In the genomic region with DNA sequence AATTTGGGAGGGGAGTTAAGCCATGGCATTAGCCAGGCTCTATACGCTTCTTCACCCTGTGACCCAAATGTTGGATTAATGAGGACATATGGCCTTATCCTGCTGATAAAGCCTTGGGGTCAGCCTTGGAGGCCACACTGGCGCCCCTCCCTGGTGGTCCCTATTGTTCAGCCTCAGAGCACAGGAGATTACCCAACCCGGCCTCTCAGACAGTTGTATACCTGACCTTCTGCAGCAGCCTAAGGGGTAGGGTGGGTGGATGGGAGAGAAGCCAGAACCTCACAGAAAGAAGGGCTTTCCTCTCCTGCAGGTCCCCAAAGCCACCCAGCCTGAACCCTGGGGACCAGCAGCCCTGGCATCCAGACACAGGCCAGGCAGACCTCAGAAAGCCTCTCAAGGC, we compare ENCODE assay signal across 17 cellular contexts.
A peak's percentile ranks its signal among the peaks of the same experiment; 100 is the strongest.
DNase-seq lines count a peak whose midpoint lies in the region; ATAC-seq, FAIRE-seq and TF ChIP-seq lines count a peak whose summit lies in the region.
"Had no signal": no experiment of that assay in that cellular context is flagged by ENCODE, and none has a peak within 500 bp of the region (broad histone marks: within the 10 kb centered on the region; RNA-seq: fewer than 3 reads in every experiment).

No MANE protein-coding gene starts in this region.

- no peak overlapping the region for H4K5ac ChIP-seq in H1 (ENCODE audit: insufficient read length, low read depth, low read length)

- H3K18ac ChIP-seq in H1 (ENCODE audit: extremely low read depth, low read length) (no peak overlapping the region), neuronal stem cell (ENCODE audit: low read length) (no peak overlapping the region)

- POLR2A ChIA-PET in HepG2 (lab: Yijun Ruan, JAX) = no interaction called here
- POLR2A ChIA-PET in H1 (lab: Charles Lee; ENCODE audit: partially characterized antibody) = no interaction called here

- no peak overlapping the region for H2BK20ac ChIP-seq in H1 (ENCODE audit: low read length)

- H3K4me1 Mint-ChIP-seq in type B pancreatic cell (ENCODE audit: unreplicated experiment) = peaks cover 11% of the 10 kb centered on the region
- H3K4me1 Mint-ChIP-seq: B cell had no signal

- no peak overlapping the region for H3K9ac ChIP-seq in HepG2 (ENCODE audit: insufficient read depth, low read depth, low read length)
- H3K9ac ChIP-seq in H1 (replicated peaks in 1 of 4; ENCODE audit: extremely low read depth in 1 of 4, low read depth in 3 of 4, low read length in 3 of 4) = no peak overlapping the region
- H3K9ac ChIP-seq in neuronal stem cell (ENCODE audit: low read depth, low read length, poor library complexity) = no peak overlapping the region
- H3K9ac ChIP-seq: BLaER1 treated with 17β-estradiol and CSF1 and Interleukin-3, amounts not matched to agents 10 nM and 100 nM had no signal

- no peak for FAIRE-seq in HepG2 (lab: Jason Lieb, UNC)
- FAIRE-seq in H1 (lab: Jason Lieb, UNC) = no peak
- FAIRE-seq in pancreas (lab: Jason Lieb, UNC) = no peak
- FAIRE-seq: GM12878 had no signal

- CTCF ChIA-PET in HepG2 (lab: Yijun Ruan, JAX; ENCODE audit: low intra/inter-chr PET ratio, low total read pairs) = no interaction called here
- CTCF ChIA-PET in H1 (lab: Charles Lee; ENCODE audit: partially characterized antibody) = interaction anchor here (0.8 to 11.5 kb wide), 6 partner anchors 18 to 179 kb away, joined by 3 to 95 read pairs (median 4); no protein-coding TSS in a partner anchor

- H3K27ac ChIP-seq in HepG2 (ENCODE audit: extremely low read length, insufficient read depth, low read length) = no peak overlapping the region
- no peak overlapping the region for H3K27ac ChIP-seq in right lobe of liver
- H3K27ac ChIP-seq in H1 (ENCODE audit: low read depth, low read length) = no peak overlapping the region
- H3K27ac ChIP-seq in neuronal stem cell (replicated peaks; ENCODE audit: low read length) = no peak overlapping the region
- no peak overlapping the region for H3K27ac ChIP-seq in pancreas
- H3K27ac ChIP-seq: BLaER1 treated with 17β-estradiol and CSF1 and Interleukin-3, amounts not matched to agents 10 nM and 100 nM had no signal

- H3K23ac ChIP-seq in H1 (ENCODE audit: insufficient read length) (no peak overlapping the region), neuronal stem cell (ENCODE audit: low read depth, low read length, poor library complexity) (no peak overlapping the region)

- in situ Hi-C loops in HepG2 (cut with HindIII; ENCODE audit: extremely low pct_ligation_motif_present, low pct_unique_long_range_greater_than_20kb) = loop anchor here (10.0 kb wide), 1 partner anchor 165 kb away; no protein-coding TSS in a partner anchor

- H3K4me1 ChIP-seq in HepG2 (ENCODE audit: insufficient read depth, low read length) (peaks cover 66% of the 10 kb centered on the region), right lobe of liver (no peaks in the 10 kb centered on the region), H1 (replicated peaks in 1 of 4; ENCODE audit: control insufficient read depth in 3 of 4, insufficient read depth in 4 of 4, low read length in 3 of 4) (peaks cover 0 to 2% (median 0%) of the 10 kb centered on the region in 4 experiments; a peak in 1 of 7 replicates), neuronal stem cell (ENCODE audit: control insufficient read depth in 2 of 2, insufficient read depth in 1 of 2, low read depth in 1 of 2, low read length in 2 of 2) (peaks cover 0 to 14% of the 10 kb centered on the region in 2 donors), pancreas (no peaks in the 10 kb centered on the region)
- H3K4me1 ChIP-seq: BLaER1 treated with 17β-estradiol and CSF1 and Interleukin-3, amounts not matched to agents 10 nM and 100 nM had no signal

- no peaks in the 10 kb centered on the region for H4K20me1 ChIP-seq in HepG2 (ENCODE audit: insufficient read depth, low read length)
- H4K20me1 ChIP-seq in H1 (replicated peaks in 1 of 2; ENCODE audit: control insufficient read depth in 1 of 2, insufficient read depth in 2 of 2, low read length in 2 of 2) = no peaks in the 10 kb centered on the region
- H4K20me1 ChIP-seq: BLaER1 treated with 17β-estradiol and CSF1 and Interleukin-3, amounts not matched to agents 10 nM and 100 nM had no signal

- H3K79me1 ChIP-seq in H1 (ENCODE audit: low read depth, low read length) (no peaks in the 10 kb centered on the region), neuronal stem cell (ENCODE audit: low read depth, low read length) (no peaks in the 10 kb centered on the region)

- 36% methylated on average over 3 of the region's 3 CpGs for WGBS in HepG2 (ENCODE audit: low lambda C conversion rate)
- WGBS in right lobe of liver (ENCODE audit: insufficient coverage, low coverage, low lambda C conversion rate, missing lambda C conversion rate) = 56% methylated on average over 3 of the region's 3 CpGs
- WGBS in H1 (ENCODE audit: extremely low coverage in 1 of 2, insufficient coverage in 1 of 2, insufficient read length in 1 of 2, insufficient replicate concordance in 2 of 2, low coverage in 1 of 2, low lambda C conversion rate in 2 of 2, missing lambda C conversion rate in 1 of 2), 2 experiments = 84% methylated on average over 3 of the region's 3 CpGs; no CpG with 5 or more reads in 1 of the 2 experiments
- WGBS in neuronal stem cell (ENCODE audit: extremely low coverage in 2 of 2, insufficient read length in 2 of 2, insufficient replicate concordance in 1 of 2), 2 donors = no CpG with 5 or more reads among the region's 3 CpGs
- 73 to 91% methylated on average over 3 of the region's 3 CpGs for WGBS in pancreas, 2 donors

- H2BK12ac ChIP-seq in H1 (ENCODE audit: low read depth, low read length) (no peak overlapping the region), neuronal stem cell (ENCODE audit: low read length) (no peak overlapping the region)

- peak overlapping the region; percentile 12 for H3K27ac Mint-ChIP-seq in type B pancreatic cell
- H3K27ac Mint-ChIP-seq: B cell; CD8-positive, alpha-beta T cell had no signal

- TF ChIP-seq POLR2A in HepG2 (IDR thresholded peaks at IDR 0.05; ENCODE audit: insufficient read depth in 1 of 2, low read depth in 2 of 2, low read length in 2 of 2) (no peak), right lobe of liver (IDR thresholded peaks at IDR 0.05) (no peak), H1 (IDR thresholded peaks at IDR 0.05; ENCODE audit: control extremely low read depth in 1 of 2, low read depth in 2 of 2, low read length in 2 of 2) (no peak)

- H3K79me2 ChIP-seq in HepG2 (ENCODE audit: insufficient read depth, low read length) = no peaks in the 10 kb centered on the region
- no peaks in the 10 kb centered on the region for H3K79me2 ChIP-seq in H1 (ENCODE audit: control insufficient read depth in 1 of 2, insufficient read depth in 2 of 2, low read length in 2 of 2)

- H3K27me3 ChIP-seq in HepG2 (ENCODE audit: control insufficient read depth in 1 of 2, insufficient read depth in 2 of 2, low read length in 2 of 2) = no peaks in the 10 kb centered on the region
- no peaks in the 10 kb centered on the region for H3K27me3 ChIP-seq in right lobe of liver
- H3K27me3 ChIP-seq in H1 (replicated peaks in 1 of 4; ENCODE audit: control insufficient read depth in 3 of 4, extremely low read depth in 1 of 4, insufficient read depth in 3 of 4, low read length in 3 of 4) = no peaks in the 10 kb centered on the region
- H3K27me3 ChIP-seq in neuronal stem cell (ENCODE audit: control insufficient read depth in 3 of 3, insufficient read depth in 3 of 3, low read depth in 1 of 3, low read length in 3 of 3) = no peaks in the 10 kb centered on the region
- no peaks in the 10 kb centered on the region for H3K27me3 ChIP-seq in pancreas
- H3K27me3 ChIP-seq: BLaER1 treated with 17β-estradiol and CSF1 and Interleukin-3, amounts not matched to agents 10 nM and 100 nM had no signal

- H3K56ac ChIP-seq in H1 (replicated peaks; ENCODE audit: insufficient read length, low read depth, low read length) = no peak overlapping the region

- H3K9me3 ChIP-seq in HepG2 (ENCODE audit: low read length) (no peaks in the 10 kb centered on the region), right lobe of liver (no peaks in the 10 kb centered on the region), H1 (ENCODE audit: insufficient read depth in 2 of 2, low read depth in 1 of 2, low read length in 1 of 2) (no peaks in the 10 kb centered on the region), neuronal stem cell (replicated peaks in 1 of 2; ENCODE audit: control insufficient read depth in 2 of 2, insufficient read depth in 1 of 2, low read depth in 1 of 2, low read length in 2 of 2) (no peaks in the 10 kb centered on the region), pancreas (no peaks in the 10 kb centered on the region)
- H3K9me3 ChIP-seq: BLaER1 treated with 17β-estradiol and CSF1 and Interleukin-3, amounts not matched to agents 10 nM and 100 nM had no signal

- H4K8ac ChIP-seq in H1 (ENCODE audit: extremely low read depth, insufficient read depth, low read length) = no peak overlapping the region
- no peak overlapping the region for H4K8ac ChIP-seq in neuronal stem cell (ENCODE audit: low read depth, low read length)

- peaks cover 2% of the 10 kb centered on the region; the same call in 1 of the 2 replicates for H3K23me2 ChIP-seq in H1 (ENCODE audit: low read depth, low read length)

- H4K91ac ChIP-seq in H1 (replicated peaks; ENCODE audit: insufficient read length, low read length) = no peak overlapping the region
- H4K91ac ChIP-seq in neuronal stem cell (ENCODE audit: low read depth, low read length, poor library complexity) = no peak overlapping the region

- no peak overlapping the region for H2BK15ac ChIP-seq in H1 (ENCODE audit: low read length)
- no peak overlapping the region for H2BK15ac ChIP-seq in neuronal stem cell (ENCODE audit: low read length)

- no TSS peak for BruUV-seq in HepG2 (replicated peaks; lab: Mats Ljungman, UMichigan)

- no peak for TF ChIP-seq RAD21 in HepG2 (CRISPR knock-in tag; IDR thresholded peaks at IDR 0.05)
- peak in 1 of 2 experiments; percentile 19; a peak in 1 of 4 replicates for TF ChIP-seq RAD21 in H1 (IDR thresholded peaks at IDR 0.05 in 1 of 2, conservative IDR thresholded peaks at IDR 0.05 in 1 of 2; ENCODE audit: low read depth in 2 of 2, low read length in 2 of 2)

- H3K4me3 ChIP-seq in HepG2 (replicated peaks in 1 of 3; ENCODE audit: insufficient read depth in 1 of 3, low read depth in 2 of 3, low read length in 3 of 3) (no peak overlapping the region; a peak in 1 of 6 replicates), right lobe of liver (no peak overlapping the region), H1 (ENCODE audit: extremely low read depth in 1 of 4, insufficient read depth in 2 of 4, low read depth in 3 of 4, low read length in 4 of 4) (no peak overlapping the region), neuronal stem cell (ENCODE audit: low read length in 2 of 2) (no peak overlapping the region), pancreas (no peak overlapping the region)
- H3K4me3 ChIP-seq: BLaER1 treated with 17β-estradiol and CSF1 and Interleukin-3, amounts not matched to agents 10 nM and 100 nM; GM12878 had no signal

- no peak for DNase-seq in HepG2 (ENCODE audit: low spot score)
- no peak for DNase-seq in right lobe of liver
- no peak for DNase-seq in H1 (ENCODE audit: low read depth in 1 of 2, low spot score in 2 of 2)
- peak; percentile 17 for DNase-seq in neuronal stem cell (ENCODE audit: low spot score)
- DNase-seq in type B pancreatic cell (ENCODE audit: extremely low spot score, unreplicated experiment) = no peak
- DNase-seq in pancreas = no peak
- DNase-seq: 8988T; Calu3; CD8-positive, alpha-beta T cell; DND-41; EL; HCEC 1CT had no signal

- H3K14ac ChIP-seq in H1 (ENCODE audit: insufficient read length) = no peak overlapping the region
- H3K14ac ChIP-seq in neuronal stem cell (ENCODE audit: low read length) = no peak overlapping the region

- H2BK5ac ChIP-seq in H1 (ENCODE audit: low read depth, low read length) = no peak overlapping the region
- H2BK5ac ChIP-seq in neuronal stem cell (ENCODE audit: low read length) = no peak overlapping the region

- no peaks in the 10 kb centered on the region for H3K9me3 Mint-ChIP-seq in type B pancreatic cell
- H3K9me3 Mint-ChIP-seq: CD8-positive, alpha-beta T cell had no signal

- no peak overlapping the region for H3K4me3 Mint-ChIP-seq in type B pancreatic cell
- H3K4me3 Mint-ChIP-seq: B cell; CD8-positive, alpha-beta T cell had no signal

- H3K4ac ChIP-seq in H1 (replicated peaks; ENCODE audit: insufficient read length, low read depth, low read length) = no peak overlapping the region
- H3K4ac ChIP-seq in neuronal stem cell (ENCODE audit: low read length) = no peak overlapping the region

- no peak; the same call in 1 of the 2 replicates for TF ChIP-seq CTCF in HepG2 (CRISPR knock-in tag; IDR thresholded peaks at IDR 0.05)
- no peak for TF ChIP-seq CTCF in right lobe of liver (IDR thresholded peaks at IDR 0.05)
- peak in 2 of 3 experiments; percentile 17 to 28; a peak in 3 of 4 replicates for TF ChIP-seq CTCF in H1 (IDR thresholded peaks at IDR 0.05; ENCODE audit: control extremely low read depth in 1 of 3, insufficient read depth in 1 of 3, low read depth in 1 of 3, low read length in 3 of 3)
- TF ChIP-seq CTCF in type B pancreatic cell (conservative IDR thresholded peaks at IDR 0.05) = no peak
- TF ChIP-seq CTCF in pancreas (IDR thresholded peaks at IDR 0.05) = no peak

- H2AK5ac ChIP-seq in H1 (ENCODE audit: low read depth, low read length) = no peak overlapping the region
- no peak overlapping the region for H2AK5ac ChIP-seq in neuronal stem cell (ENCODE audit: low read depth, low read length)

- peak overlapping the region; percentile 37 for H3K4me2 ChIP-seq in HepG2 (ENCODE audit: low read depth, low read length)
- no peak overlapping the region for H3K4me2 ChIP-seq in H1 (ENCODE audit: insufficient read depth in 1 of 2, low read depth in 2 of 2, low read length in 2 of 2)
- no peak overlapping the region for H3K4me2 ChIP-seq in neuronal stem cell (ENCODE audit: insufficient read depth, low read length, poor library complexity, severe bottlenecking)
- H3K4me2 ChIP-seq: BLaER1 treated with 17β-estradiol and CSF1 and Interleukin-3, amounts not matched to agents 10 nM and 100 nM had no signal

- intact Hi-C loops in HepG2 (cut with micrococcal nuclease; ENCODE audit: unreplicated experiment) = no loop called here
- intact Hi-C loops in right lobe of liver (cut with DNase I) = no loop called here
- intact Hi-C loops in pancreas (cut with DNase I) = no loop called here

- no peak overlapping the region for H2AFZ ChIP-seq in HepG2 (ENCODE audit: low read length)
- no peak overlapping the region; the same call in 1 of the 2 replicates for H2AFZ ChIP-seq in H1 (ENCODE audit: low read length)
- H2AFZ ChIP-seq in neuronal stem cell (ENCODE audit: low read length) = no peak overlapping the region

- peaks cover 11% of the 10 kb centered on the region for H3K27me3 Mint-ChIP-seq in type B pancreatic cell

- H3K36me3 ChIP-seq in HepG2 (replicated peaks in 1 of 2; ENCODE audit: control insufficient read depth in 1 of 2, insufficient read depth in 2 of 2, low read length in 2 of 2) (no peaks in the 10 kb centered on the region), right lobe of liver (no peaks in the 10 kb centered on the region), H1 (ENCODE audit: control insufficient read depth in 2 of 4, insufficient read depth in 4 of 4, low read length in 3 of 4) (no peaks in the 10 kb centered on the region), neuronal stem cell (replicated peaks in 1 of 2; ENCODE audit: control insufficient read depth in 2 of 2, insufficient read depth in 2 of 2, low read length in 2 of 2) (no peaks in the 10 kb centered on the region), pancreas (no peaks in the 10 kb centered on the region)
- H3K36me3 ChIP-seq: BLaER1 treated with 17β-estradiol and CSF1 and Interleukin-3, amounts not matched to agents 10 nM and 100 nM had no signal

- TF ChIP-seq EP300 in HepG2 (IDR thresholded peaks at IDR 0.05; ENCODE audit: low read depth in 2 of 2, low read length in 2 of 2) (no peak), HepG2 (CRISPR knock-in tag; IDR thresholded peaks at IDR 0.05; ENCODE audit: borderline replicate concordance) (no peak), H1 (IDR thresholded peaks at IDR 0.05; ENCODE audit: borderline replicate concordance in 1 of 2, low read depth in 2 of 2, low read length in 2 of 2) (no peak)

- H2BK120ac ChIP-seq in H1 (replicated peaks; ENCODE audit: low read depth, low read length) (no peak overlapping the region), neuronal stem cell (ENCODE audit: low read depth, low read length) (no peak overlapping the region)

- peak; percentile 10; the same call in 1 of the 3 replicates for ATAC-seq in HepG2
- ATAC-seq in right lobe of liver = no peak
- ATAC-seq in pancreas = no peak
- ATAC-seq in HG03342 (IDR thresholded peaks at IDR 0.05; ENCODE audit: unreplicated experiment) = no peak
- ATAC-seq in HG02759 (IDR thresholded peaks at IDR 0.05; ENCODE audit: unreplicated experiment) = no peak
- ATAC-seq: CD8-positive, alpha-beta T cell; GM12878 had no signal

- no peaks in the 10 kb centered on the region for H3K36me3 Mint-ChIP-seq in type B pancreatic cell
- H3K36me3 Mint-ChIP-seq: CD8-positive, alpha-beta T cell had no signal

Comparison
In these comparisons a context has a peak if more than half of its experiments do, and no peak if none do; other contexts are left out.
1. CTCF ChIP-seq: peak in H1 (2 of 3); none in HepG2 (single experiment), right lobe of liver (0 of 4), type B pancreatic cell (single experiment) and pancreas (0 of 4).
2. Of the 41 proteins assayed by ChIP-seq in both HepG2 and H1: peak only in HepG2: none; only in H1: CTCF; in both: none; in neither: 39; mixed calls (peak in some experiments, not most) for 1.